ENCODE assay signal across 19 cellular contexts in genomic region chr7:130818056-130818455, GRCh38.
DNase-seq lines count a peak whose midpoint lies in the region; ATAC-seq, FAIRE-seq and TF ChIP-seq lines count a peak whose summit lies in the region.
"Had no signal": no experiment of that assay in that cellular context is flagged by ENCODE, and none has a peak within 500 bp of the region (broad histone marks: within the 10 kb centered on the region; RNA-seq: fewer than 3 reads in every experiment).

No MANE protein-coding gene starts in this region.

- no TSS peak for BruUV-seq in K562 (replicated peaks; lab: Mats Ljungman, UMichigan)

- H3K27ac ChIP-seq in K562 (ENCODE audit: extremely low read depth, low read depth, low read length), result no peak overlapping the region
- H3K27ac ChIP-seq: 22Rv1; A549; BLaER1 treated with 17β-estradiol and CSF1 and Interleukin-3, amounts not matched to agents 10 nM and 100 nM; C4-2B had no signal

- in situ Hi-C loops in K562 (cut with MboI), result no loop called here

- no peak overlapping the region for H2AFZ ChIP-seq in K562 (ENCODE audit: low read depth, low read length)

- TF ChIP-seq EP300 in K562 (IDR thresholded peaks at IDR 0.05; ENCODE audit: low read length), result no peak

- intact Hi-C loops in K562 (cut with micrococcal nuclease), result no loop called here

- no peaks in the 10 kb centered on the region for H3K36me3 ChIP-seq in K562 (ENCODE audit: control insufficient read depth, insufficient read depth, low read length)
- H3K36me3 ChIP-seq: BLaER1 treated with 17β-estradiol and CSF1 and Interleukin-3, amounts not matched to agents 10 nM and 100 nM had no signal

- no peak for FAIRE-seq in K562 (lab: Jason Lieb, UNC)
- FAIRE-seq: A549, D721Med, GM12891, GM19239 had no signal

- H3K4me3 ChIP-seq in K562, result no peak overlapping the region
- H3K4me3 ChIP-seq: A549; BLaER1 treated with 17β-estradiol and CSF1 and Interleukin-3, amounts not matched to agents 10 nM and 100 nM had no signal

- TF ChIP-seq POLR2A in K562 (conservative IDR thresholded peaks at IDR 0.05), result no peak

- no peak overlapping the region for H3K4me2 ChIP-seq in K562 (ENCODE audit: insufficient read depth, low read length)
- H3K4me2 ChIP-seq: A549; BLaER1 treated with 17β-estradiol and CSF1 and Interleukin-3, amounts not matched to agents 10 nM and 100 nM had no signal

- no peaks in the 10 kb centered on the region for H3K79me2 ChIP-seq in K562 (ENCODE audit: control insufficient read depth, insufficient read depth, low read length)

- CTCF ChIA-PET in K562 (lab: Yijun Ruan, JAX; ENCODE audit: low intra/inter-chr PET ratio), result no interaction called here

- WGBS in K562 (ENCODE audit: insufficient coverage, low coverage, missing lambda C conversion rate), result 7% methylated on average over 2 of the region's 2 CpGs

- no peaks in the 10 kb centered on the region for H3K9me3 ChIP-seq in K562 (replicated peaks; ENCODE audit: control insufficient read depth, insufficient read depth, low read depth, low read length)
- H3K9me3 ChIP-seq: A549; BLaER1 treated with 17β-estradiol and CSF1 and Interleukin-3, amounts not matched to agents 10 nM and 100 nM; Caco-2 had no signal

- TF ChIP-seq RAD21 in K562 (CRISPR knock-in tag; conservative IDR thresholded peaks at IDR 0.05 in 1 of 2, IDR thresholded peaks at IDR 0.05 in 1 of 2), result no peak

- DNase-seq in K562 (ENCODE audit: extremely low read depth in 1 of 4, low spot score in 3 of 4) (no peak), dermis microvascular lymphatic vessel endothelial cell (ENCODE audit: low read depth in 2 of 2) (peak; percentile 35 to 39), lung microvascular endothelial cell (ENCODE audit: low read depth in 2 of 2) (peak; percentile 60 to 81), NCI-H510A (lab: John Stamatoyannopoulos, UW) (no peak)
- DNase-seq: AML-193; Caco-2; Calu3; CD4-positive, alpha-beta T cell; CD8-positive, alpha-beta T cell; DMS79 treated with DMSO at 0.1 percent for 48 hours; GF-D8 had no signal

- POLR2A ChIA-PET in K562 (lab: Yijun Ruan, JAX), result no interaction called here

- no peak for ATAC-seq in K562
- no peak for ATAC-seq in HG03097 (IDR thresholded peaks at IDR 0.05; ENCODE audit: low FRiP score, unreplicated experiment)
- ATAC-seq: A549; CD8-positive, alpha-beta T cell had no signal

- no peak for TF ChIP-seq CTCF in K562 (IDR thresholded peaks at IDR 0.05 in 2 of 3, conservative IDR thresholded peaks at IDR 0.05 in 1 of 3; ENCODE audit: insufficient read depth in 2 of 3, low read depth in 1 of 3, low read length in 3 of 3)

- no peaks in the 10 kb centered on the region for H4K20me1 ChIP-seq in K562 (replicated peaks; ENCODE audit: control insufficient read depth, insufficient read depth, low read length)
- H4K20me1 ChIP-seq: BLaER1 treated with 17β-estradiol and CSF1 and Interleukin-3, amounts not matched to agents 10 nM and 100 nM had no signal

- H3K9me1 ChIP-seq in K562 (ENCODE audit: control insufficient read depth, insufficient read depth, low read length), result no peaks in the 10 kb centered on the region

- no peaks in the 10 kb centered on the region for H3K4me1 ChIP-seq in K562 (replicated peaks in 1 of 2; ENCODE audit: control insufficient read depth in 2 of 2, insufficient read depth in 2 of 2, low read length in 2 of 2)
- H3K4me1 ChIP-seq: A549; BLaER1 treated with 17β-estradiol and CSF1 and Interleukin-3, amounts not matched to agents 10 nM and 100 nM; Caco-2 had no signal

- peaks cover 2 to 17% of the 10 kb centered on the region in 2 experiments; a peak in 2 of 5 replicates for H3K27me3 ChIP-seq in K562 (ENCODE audit: control insufficient read depth in 2 of 2, insufficient read depth in 2 of 2, low read length in 2 of 2)
- H3K27me3 ChIP-seq: BLaER1 treated with 17β-estradiol and CSF1 and Interleukin-3, amounts not matched to agents 10 nM and 100 nM had no signal

- no peak overlapping the region for H3K9ac ChIP-seq in K562 (ENCODE audit: insufficient read depth in 1 of 2, low read depth in 2 of 2, low read length in 2 of 2)
- H3K9ac ChIP-seq: BLaER1 treated with 17β-estradiol and CSF1 and Interleukin-3, amounts not matched to agents 10 nM and 100 nM had no signal

TF ChIP-seq in K562, 482 proteins besides CTCF, POLR2A, EP300 and RAD21:
- TF ChIP-seq MEIS2 (IDR thresholded peaks at IDR 0.05; ENCODE audit: partially characterized antibody), result peak; percentile 24
- TF ChIP-seq PBX2 (CRISPR knock-in tag; IDR thresholded peaks at IDR 0.05; ENCODE audit: low read depth), result no peak
- TF ChIP-seq PBX2 (tag; conservative IDR thresholded peaks at IDR 0.05; ENCODE audit: low read depth), result peak; percentile 45; the same call in 1 of the 2 replicates
- no peak for TF ChIP-seq PCBP1 (IDR thresholded peaks at IDR 0.05; ENCODE audit: low read depth, low read length, poor library complexity, severe bottlenecking)
- no peak for TF ChIP-seq PPARD (CRISPR knock-in tag; IDR thresholded peaks at IDR 0.05)
- TF ChIP-seq KAT2B (IDR thresholded peaks at IDR 0.05; ENCODE audit: low read depth, low read length), result no peak

Comparison
In these comparisons a context has a peak if more than half of its experiments do, and no peak if none do; other contexts are left out.
1. DNase-seq: peak in dermis microvascular lymphatic vessel endothelial cell (2 of 2) and lung microvascular endothelial cell (2 of 2); none in K562 (0 of 4) and NCI-H510A (single experiment).